ENCODE assay signal across 21 cellular contexts in the genomic region with DNA sequence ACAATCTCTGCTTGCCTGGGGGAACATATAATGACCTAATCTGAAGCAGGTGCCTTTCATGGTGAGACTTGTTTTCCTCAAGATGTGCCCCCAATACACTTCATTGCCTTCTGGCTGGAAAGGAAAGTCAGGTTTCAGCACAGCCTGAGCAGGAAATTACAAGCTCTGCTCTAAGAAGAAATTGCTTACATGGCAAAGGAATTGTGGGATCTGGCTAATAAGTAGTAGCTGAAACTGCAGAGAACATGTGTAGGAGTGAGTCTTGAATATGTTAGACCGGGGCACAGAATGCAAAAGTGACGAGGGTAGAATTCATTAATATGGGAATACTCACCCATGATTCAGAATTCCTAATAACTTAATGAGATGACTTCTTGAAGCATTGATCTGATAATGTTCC.
"Had no signal": no experiment of that assay in that cellular context is flagged by ENCODE, and none has a peak within 500 bp of the region (broad histone marks: within the 10 kb centered on the region; RNA-seq: fewer than 3 reads in every experiment).

No MANE protein-coding gene starts in this region.

- H3K9me3 ChIP-seq: esophagus squamous epithelium, pancreas, right lobe of liver, tibial artery, upper lobe of left lung, uterus had no signal

- H3K27me3 Mint-ChIP-seq: effector memory CD8-positive, alpha-beta T cell; stimulated activated naive CD8-positive, alpha-beta T cell treated with anti-CD3 and anti-CD28 coated beads, Interleukin-15, Interleukin-2, amounts not matched to agents 100 ng/mL and 50 ng/mL, for 24 hours had no signal

- H3K27me3 ChIP-seq: esophagus squamous epithelium, right lobe of liver, tibial artery, upper lobe of left lung, uterus had no signal

- H3K36me3 ChIP-seq: esophagus squamous epithelium, pancreas, right lobe of liver, tibial artery, upper lobe of left lung, uterus had no signal

- H3K27ac ChIP-seq: esophagus squamous epithelium, pancreas, right lobe of liver, tibial artery, upper lobe of left lung, uterus had no signal

- H3K36me3 Mint-ChIP-seq: naive B cell had no signal

- H3K9me3 Mint-ChIP-seq: dendritic cell treated with granulocyte-macrophage colony-stimulating factor and Interleukin-4, amounts not matched to agents 40 ng/mL and 50 ng/mL, for 4 days; effector memory CD8-positive, alpha-beta T cell; naive B cell; nephron; stimulated activated effector memory CD8-positive, alpha-beta T cell treated with anti-CD3 and anti-CD28 coated beads, Interleukin-12 subunit alpha, Interleukin-12 subunit beta, amount 100 ng/mL, for 72 hours; stimulated activated naive CD8-positive, alpha-beta T cell treated with anti-CD3 and anti-CD28 coated beads, Interleukin-15, Interleukin-2, amounts not matched to agents 100 ng/mL and 50 ng/mL, for 24 hours had no signal

- H3K4me3 Mint-ChIP-seq: dendritic cell treated with granulocyte-macrophage colony-stimulating factor and Interleukin-4, amounts not matched to agents 40 ng/mL and 50 ng/mL, for 4 days; effector memory CD8-positive, alpha-beta T cell; naive B cell; nephron; stimulated activated effector memory CD8-positive, alpha-beta T cell treated with anti-CD3 and anti-CD28 coated beads, Interleukin-12 subunit alpha, Interleukin-12 subunit beta, amount 100 ng/mL, for 72 hours; stimulated activated naive CD8-positive, alpha-beta T cell treated with anti-CD3 and anti-CD28 coated beads, Interleukin-15, Interleukin-2, amounts not matched to agents 100 ng/mL and 50 ng/mL, for 24 hours had no signal

- H3K27ac Mint-ChIP-seq: dendritic cell treated with granulocyte-macrophage colony-stimulating factor and Interleukin-4, amounts not matched to agents 40 ng/mL and 50 ng/mL, for 4 days; naive B cell; progenitor cell of endocrine pancreas; stimulated activated effector memory CD8-positive, alpha-beta T cell treated with anti-CD3 and anti-CD28 coated beads, Interleukin-12 subunit alpha, Interleukin-12 subunit beta, amount 100 ng/mL, for 72 hours; stimulated activated naive CD8-positive, alpha-beta T cell treated with anti-CD3 and anti-CD28 coated beads, Interleukin-15, Interleukin-2, amounts not matched to agents 100 ng/mL and 50 ng/mL, for 24 hours had no signal

- H3K4me1 ChIP-seq: esophagus squamous epithelium, pancreas, right lobe of liver, tibial artery, uterus had no signal

- H3K4me3 ChIP-seq: esophagus squamous epithelium, pancreas, right lobe of liver, tibial artery, upper lobe of left lung, uterus had no signal

- DNase-seq: effector memory CD8-positive, alpha-beta T cell; esophagus squamous epithelium; foreskin fibroblast; kidney; left colon; mesendoderm; naive B cell; occipital lobe; pancreas; retina; right lobe of liver; stimulated activated CD4-positive, alpha-beta T cell treated with anti-CD3 and anti-CD28 coated beads, Interleukin-4, amount 100 ng/mL, for 1 hour; stimulated activated CD8-positive, alpha-beta memory T cell treated with anti-CD3 and anti-CD28 coated beads, Interleukin-4, amount 100 ng/mL, for 48 hours; tibial artery; upper lobe of left lung; uterus had no signal

- ATAC-seq: effector memory CD8-positive, alpha-beta T cell; left colon; pancreas; right lobe of liver; stimulated activated effector memory CD8-positive, alpha-beta T cell treated with anti-CD3 and anti-CD28 coated beads, Interleukin-12 subunit alpha, Interleukin-12 subunit beta, amount 100 ng/mL, for 72 hours had no signal

- H3K4me1 Mint-ChIP-seq: nephron had no signal
